Comparison of ENCODE assay signal across 11 cellular contexts in the genomic region with DNA sequence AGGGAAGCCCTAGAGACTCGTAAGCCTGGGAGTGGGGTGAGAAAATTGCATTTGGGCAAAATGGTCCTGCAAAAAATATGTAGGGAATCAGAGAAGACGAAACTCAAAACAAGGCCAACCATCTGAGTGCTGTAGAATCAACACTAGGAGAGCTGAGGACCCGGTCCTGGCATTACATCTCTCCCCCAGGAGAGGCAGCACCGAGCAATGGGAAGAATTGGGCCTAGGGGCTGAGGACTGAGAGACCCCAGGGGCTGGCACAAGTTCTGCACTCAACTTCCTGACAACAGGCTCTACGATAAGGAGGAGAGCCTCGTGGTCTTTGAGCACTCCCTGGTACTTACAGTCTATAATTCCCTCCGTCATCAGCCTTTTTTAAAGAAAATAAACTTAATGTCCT. TPM values are rescaled to one million over a fixed set of nuclear protein-coding genes. Genes with fewer than 3 reads are reported as not detected.
DNase-seq lines count a peak whose midpoint lies in the region; ATAC-seq and TF ChIP-seq lines count a peak whose summit lies in the region.
"Had no signal": no experiment of that assay in that cellular context is flagged by ENCODE, and none has a peak within 500 bp of the region (broad histone marks: within the 10 kb centered on the region; RNA-seq: fewer than 3 reads in every experiment).

No MANE protein-coding gene starts in this region.

- CTCF ChIA-PET in SK-N-SH (lab: Yijun Ruan, JAX) = interaction anchor here (0.9 to 10.7 kb wide), 7 partner anchors 8 to 249 kb away, joined by 3 to 114 read pairs (median 4); no protein-coding TSS in a partner anchor
- CTCF ChIA-PET in OCI-LY7 (lab: Charles Lee; ENCODE audit: unreplicated experiment) = no interaction called here

- H3K4me3 ChIP-seq in SK-N-SH (ENCODE audit: low read depth in 2 of 2, low read length in 1 of 2) = no peak overlapping the region
- no peak overlapping the region for H3K4me3 ChIP-seq in OCI-LY7 (ENCODE audit: low read depth, low read length, poor library complexity, severe bottlenecking)
- H3K4me3 ChIP-seq in fibroblast of lung (replicated peaks in 1 of 4; ENCODE audit: control extremely low read depth in 1 of 4, insufficient read depth in 1 of 4, low read depth in 3 of 4, low read length in 4 of 4) = no peak overlapping the region
- no peak overlapping the region for H3K4me3 ChIP-seq in tibial artery
- H3K4me3 ChIP-seq in hepatocyte = no peak overlapping the region
- H3K4me3 ChIP-seq: BLaER1, SJCRH30 had no signal

- TF ChIP-seq RAD21 in SK-N-SH (IDR thresholded peaks at IDR 0.05; ENCODE audit: low read length) = no peak

- no peak for TF ChIP-seq EP300 in SK-N-SH (IDR thresholded peaks at IDR 0.05; ENCODE audit: borderline replicate concordance in 1 of 2, low read depth in 1 of 2, low read length in 1 of 2)

- peak; percentile 59 for TF ChIP-seq CTCF in SK-N-SH (IDR thresholded peaks at IDR 0.05)
- peak; percentile 63 for TF ChIP-seq CTCF in OCI-LY7 (conservative IDR thresholded peaks at IDR 0.05; ENCODE audit: low read length)
- TF ChIP-seq CTCF in fibroblast of lung (conservative IDR thresholded peaks at IDR 0.05 in 1 of 2, IDR thresholded peaks at IDR 0.05 in 1 of 2; ENCODE audit: low read depth in 1 of 2, low read length in 2 of 2) = peak; percentile 22 to 34
- peak; percentile 9 to 29 for TF ChIP-seq CTCF in tibial artery (IDR thresholded peaks at IDR 0.05)
- no peak for TF ChIP-seq CTCF in natural killer cell (IDR thresholded peaks at IDR 0.05)
- TF ChIP-seq CTCF in hepatocyte (IDR thresholded peaks at IDR 0.05; ENCODE audit: poor library complexity) = no peak

- ATAC-seq in SK-N-SH treated with all-trans-retinoic acid at 6 μM for 48 hours (no peak), left colon (no peak), natural killer cell (no peak)

- H3K36me3 ChIP-seq in SK-N-SH (replicated peaks in 1 of 2; ENCODE audit: control insufficient read depth in 1 of 2, insufficient read depth in 2 of 2, low read length in 1 of 2) (no peaks in the 10 kb centered on the region), OCI-LY7 (ENCODE audit: insufficient read depth, low read length) (no peaks in the 10 kb centered on the region), fibroblast of lung (ENCODE audit: control insufficient read depth, insufficient read depth, low read length) (no peaks in the 10 kb centered on the region), tibial artery (no peaks in the 10 kb centered on the region), hepatocyte (replicated peaks; ENCODE audit: insufficient read depth, low read depth) (no peaks in the 10 kb centered on the region)
- H3K36me3 ChIP-seq: BLaER1, SJCRH30 had no signal

- no peaks in the 10 kb centered on the region for H3K36me3 Mint-ChIP-seq in natural killer cell

- H3K9me2 ChIP-seq in SK-N-SH (no peaks in the 10 kb centered on the region), OCI-LY7 (ENCODE audit: insufficient read depth, low read length) (no peaks in the 10 kb centered on the region), hepatocyte (replicated peaks; ENCODE audit: insufficient read depth) (no peaks in the 10 kb centered on the region)

- H3K9ac ChIP-seq in SK-N-SH = no peak overlapping the region
- no peak overlapping the region for H3K9ac ChIP-seq in fibroblast of lung (ENCODE audit: insufficient read depth, low read length)
- H3K9ac ChIP-seq: BLaER1 had no signal

- POLR2A ChIA-PET in SK-N-SH (lab: Yijun Ruan, JAX) (no interaction called here), OCI-LY7 (lab: Charles Lee) (no interaction called here)

- H3F3A ChIP-seq in SK-N-SH (replicated peaks; ENCODE audit: insufficient read depth) = peaks cover 24% of the 10 kb centered on the region

- H3K9me3 Mint-ChIP-seq in natural killer cell = no peaks in the 10 kb centered on the region

- no TSS peak for BruUV-seq in OCI-LY7 (replicated peaks; lab: Mats Ljungman, UMichigan)

- intact Hi-C loops in OCI-LY7 (cut with micrococcal nuclease; ENCODE audit: unreplicated experiment) = no loop called here
- intact Hi-C loops in tibial artery (cut with DNase I; ENCODE audit: low total_unique reads) = loop anchor here (5.0 to 10.0 kb wide), 3 partner anchors 63 to 248 kb away; no protein-coding TSS in a partner anchor
- intact Hi-C loops in left colon (cut with DNase I, micrococcal nuclease) = loop anchor here in 1 of 2 donors (5.0 kb wide), 1 partner anchor 58 kb away; no protein-coding TSS in a partner anchor
- intact Hi-C loops in natural killer cell (cut with micrococcal nuclease) = no loop called here

- DNase-seq in SK-N-SH (peak; percentile 57), OCI-LY7 (ENCODE audit: low spot score) (no peak), fibroblast of lung (ENCODE audit: low read depth in 2 of 2) (no peak), tibial artery (no peak), left colon (no peak), natural killer cell (no peak), hepatocyte (ENCODE audit: low spot score) (no peak)
- DNase-seq: NCI-H146 had no signal

- no peak overlapping the region for H3K4me3 Mint-ChIP-seq in natural killer cell

- peak overlapping the region; percentile 88 to 90; a peak in 3 of 4 replicates for H3K27ac ChIP-seq in SK-N-SH (ENCODE audit: low read depth in 2 of 2, low read length in 1 of 2)
- H3K27ac ChIP-seq in OCI-LY7 (ENCODE audit: low read depth, low read length, poor library complexity, severe bottlenecking) = no peak overlapping the region
- peak overlapping the region; percentile 72 for H3K27ac ChIP-seq in fibroblast of lung (ENCODE audit: insufficient read depth, low read length)
- H3K27ac ChIP-seq in tibial artery = peak overlapping the region; percentile 87 to 90
- H3K27ac ChIP-seq in hepatocyte = no peak overlapping the region
- H3K27ac ChIP-seq: BLaER1, SJCRH30 had no signal

- H2AFZ ChIP-seq in SK-N-SH (ENCODE audit: low read depth) = no peak overlapping the region
- H2AFZ ChIP-seq in OCI-LY7 (ENCODE audit: low read length) = no peak overlapping the region
- H2AFZ ChIP-seq in fibroblast of lung (ENCODE audit: low read length) = no peak overlapping the region
- H2AFZ ChIP-seq in hepatocyte = no peak overlapping the region

- H4K20me1 ChIP-seq in SK-N-SH (ENCODE audit: insufficient read depth) = no peaks in the 10 kb centered on the region
- no peaks in the 10 kb centered on the region for H4K20me1 ChIP-seq in OCI-LY7 (ENCODE audit: insufficient read depth, low read length)
- H4K20me1 ChIP-seq in fibroblast of lung (ENCODE audit: control insufficient read depth, extremely low read depth, insufficient read depth, low read length) = no peaks in the 10 kb centered on the region
- H4K20me1 ChIP-seq in hepatocyte (ENCODE audit: insufficient read depth, poor library complexity, severe bottlenecking) = no peaks in the 10 kb centered on the region
- H4K20me1 ChIP-seq: BLaER1 had no signal

- peaks cover 9 to 22% of the 10 kb centered on the region in 2 donors for H3K27me3 Mint-ChIP-seq in natural killer cell (ENCODE audit: low read depth in 2 of 2)

- H3K4me2 ChIP-seq in SK-N-SH = no peak overlapping the region
- no peak overlapping the region for H3K4me2 ChIP-seq in OCI-LY7 (ENCODE audit: low read length)
- no peak overlapping the region for H3K4me2 ChIP-seq in fibroblast of lung (ENCODE audit: extremely low read depth, insufficient read depth, low read length)
- no peak overlapping the region for H3K4me2 ChIP-seq in hepatocyte
- H3K4me2 ChIP-seq: BLaER1 had no signal

- WGBS in SK-N-SH (ENCODE audit: low lambda C conversion rate) = 80% methylated on average over 7 of the region's 7 CpGs
- 66% methylated on average over 7 of the region's 7 CpGs for WGBS in hepatocyte (ENCODE audit: low lambda C conversion rate, missing lambda C conversion rate)

- H3K4me1 ChIP-seq in SK-N-SH (ENCODE audit: control insufficient read depth in 1 of 2, insufficient read depth in 2 of 2, low read depth in 1 of 2, low read length in 1 of 2) = peaks cover 20 to 49% of the 10 kb centered on the region in 2 experiments
- no peaks in the 10 kb centered on the region for H3K4me1 ChIP-seq in OCI-LY7 (ENCODE audit: insufficient read depth, low read length, poor library complexity, severe bottlenecking)
- H3K4me1 ChIP-seq in fibroblast of lung (ENCODE audit: control insufficient read depth, extremely low read depth, insufficient read depth, low read length) = peaks cover 25% of the 10 kb centered on the region
- peaks cover 0 to 77% (median 51%) of the 10 kb centered on the region in 4 donors for H3K4me1 ChIP-seq in tibial artery
- H3K4me1 ChIP-seq in hepatocyte (ENCODE audit: insufficient read depth) = peaks cover 23% of the 10 kb centered on the region

- no peaks in the 10 kb centered on the region for H3K9me3 ChIP-seq in SK-N-SH
- H3K9me3 ChIP-seq in OCI-LY7 (ENCODE audit: low read length) = no peaks in the 10 kb centered on the region
- no peaks in the 10 kb centered on the region for H3K9me3 ChIP-seq in fibroblast of lung (ENCODE audit: control insufficient read depth, insufficient read depth, low read depth, low read length)
- H3K9me3 ChIP-seq in tibial artery = no peaks in the 10 kb centered on the region
- no peaks in the 10 kb centered on the region for H3K9me3 ChIP-seq in hepatocyte (ENCODE audit: low read depth)
- H3K9me3 ChIP-seq: BLaER1, SJCRH30 had no signal

- H3K27ac Mint-ChIP-seq in natural killer cell = no peak overlapping the region

- no peaks in the 10 kb centered on the region for H3K27me3 ChIP-seq in SK-N-SH (ENCODE audit: insufficient read depth)
- H3K27me3 ChIP-seq in fibroblast of lung (ENCODE audit: control insufficient read depth, insufficient read depth, low read length) = no peaks in the 10 kb centered on the region
- H3K27me3 ChIP-seq in tibial artery = no peaks in the 10 kb centered on the region
- H3K27me3 ChIP-seq in hepatocyte = no peaks in the 10 kb centered on the region
- H3K27me3 ChIP-seq: BLaER1, SJCRH30 had no signal

- no peaks in the 10 kb centered on the region for H3K4me1 Mint-ChIP-seq in natural killer cell

- no peaks in the 10 kb centered on the region for H3K79me2 ChIP-seq in SK-N-SH (ENCODE audit: insufficient read depth)
- H3K79me2 ChIP-seq in OCI-LY7 (ENCODE audit: insufficient read depth, low read depth, low read length) = no peaks in the 10 kb centered on the region
- H3K79me2 ChIP-seq in fibroblast of lung (ENCODE audit: control insufficient read depth, insufficient read depth, low read length) = no peaks in the 10 kb centered on the region
- no peaks in the 10 kb centered on the region for H3K79me2 ChIP-seq in hepatocyte

TF ChIP-seq in SK-N-SH, 30 proteins besides CTCF, POLR2A, EP300 and RAD21 (continues in another document):
- TF ChIP-seq RCOR1 (IDR thresholded peaks at IDR 0.05; ENCODE audit: low read length) = no peak

RNA-seq across cellular contexts. Expression of gene BPGM, which starts 47.6 kb away (rescaled TPM):
- 12.4 and 17.4 TPM in 2 replicates for polyA plus RNA-seq in SK-N-SH (2012; rRNA removed)
- polyA plus RNA-seq in SK-N-SH (2012; cell fraction: cytosol; rRNA removed) = 20.2 and 28.4 TPM in 2 replicates
- 4.7 and 7.0 TPM in 2 replicates for polyA plus RNA-seq in SK-N-SH (2012; cell fraction: nucleus; rRNA removed)
- 18.7 and 23.5 TPM in 2 replicates for total RNA-seq in OCI-LY7 (2014; rRNA removed; shearing (Covaris generic))
- total RNA-seq in OCI-LY7 (2022) = 16.6 and 20.6 TPM in 2 replicates
- total RNA-seq in fibroblast of lung = 19.0 and 25.8 TPM in 2 replicates
- 24.0 and 29.7 TPM in 2 replicates for polyA plus RNA-seq in fibroblast of lung
- polyA plus RNA-seq in fibroblast of lung (2012) = 13.7 and 16.8 TPM in 2 replicates
- 1.6 TPM in 1 of 2 replicates, not detected in the other for polyA minus RNA-seq in fibroblast of lung (ENCODE audit: low replicate concordance)
- total RNA-seq in left colon = 1 to 10 TPM; 7.7 to 9.7 TPM
- 10 to 100 TPM; 30.0 to 39.1 (median 31.4) TPM for total RNA-seq in natural killer cell
- total RNA-seq in hepatocyte = 23.2 and 25.0 TPM in 2 replicates
- 25.7 and 37.6 TPM in 2 replicates for polyA plus RNA-seq in hepatocyte

Comparison
In these comparisons a context has a peak if more than half of its experiments do, and no peak if none do; other contexts are left out.
1. H3K27ac ChIP-seq: peak in SK-N-SH (2 of 2), fibroblast of lung (single experiment) and tibial artery (2 of 2); none in OCI-LY7 (single experiment) and hepatocyte (single experiment).
2. CTCF ChIP-seq: peak in SK-N-SH (single experiment), OCI-LY7 (single experiment), fibroblast of lung (2 of 2) and tibial artery (2 of 2); none in natural killer cell (single experiment) and hepatocyte (single experiment).